1 cellular context compared by ENCODE assay signal in the genomic region with DNA sequence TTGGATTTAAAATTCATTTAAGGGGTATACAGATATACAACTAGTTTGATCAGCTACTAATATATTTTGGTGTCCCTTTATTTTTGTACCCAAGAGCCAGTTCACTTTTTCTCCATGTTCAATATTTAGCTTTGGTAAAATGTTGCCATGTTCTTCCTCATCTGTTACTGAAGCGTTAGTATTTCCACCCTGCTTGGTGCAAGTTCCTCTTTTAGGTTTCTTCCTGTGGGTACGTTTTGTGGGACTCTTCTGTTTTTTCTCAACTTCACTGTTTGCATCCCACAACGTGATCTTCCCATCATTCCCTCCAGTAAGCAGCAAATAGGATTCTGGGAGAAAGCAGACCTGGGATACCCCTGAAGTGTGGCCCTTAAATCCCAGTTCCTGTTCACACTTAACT.
TF ChIP-seq lines count a peak whose summit lies in the region.

No MANE protein-coding gene starts in this region.

TF ChIP-seq in GM12878, 131 proteins besides CTCF, POLR2A, EP300 and RAD21:
- TF ChIP-seq ZSCAN29 (IDR thresholded peaks at IDR 0.05) (no peak), IKZF1 (conservative IDR thresholded peaks at IDR 0.05) (no peak), ETV6 (conservative IDR thresholded peaks at IDR 0.05 in 1 of 2, IDR thresholded peaks at IDR 0.05 in 1 of 2; ENCODE audit: borderline replicate concordance in 1 of 2, low read depth in 1 of 2) (no peak), CEBPB (IDR thresholded peaks at IDR 0.05; ENCODE audit: borderline replicate concordance in 1 of 2, low read depth in 2 of 2, low read length in 2 of 2) (no peak), SPI1 (IDR thresholded peaks at IDR 0.05; ENCODE audit: borderline replicate concordance, insufficient read depth, low read depth, low read length) (peak; percentile 64), ZZZ3 (IDR thresholded peaks at IDR 0.05; ENCODE audit: control insufficient read depth, insufficient read length, low read depth) (no peak), ESRRA (IDR thresholded peaks at IDR 0.05; ENCODE audit: low read length) (no peak), IKZF2 (IDR thresholded peaks at IDR 0.05) (peak in 1 of 2 experiments; percentile 41; a peak in 1 of 4 replicates), TBL1XR1 (IDR thresholded peaks at IDR 0.05; ENCODE audit: low read depth, low read length) (no peak), BCL11A (IDR thresholded peaks at IDR 0.05; ENCODE audit: low read depth, low read length) (no peak), JUND (IDR thresholded peaks at IDR 0.05; ENCODE audit: low read depth, low read length) (no peak), WRNIP1 (IDR thresholded peaks at IDR 0.05; ENCODE audit: borderline replicate concordance, low read depth, low read length) (no peak), RB1 (IDR thresholded peaks at IDR 0.05; ENCODE audit: borderline replicate concordance) (no peak)
- TF ChIP-seq, protein P1, sequence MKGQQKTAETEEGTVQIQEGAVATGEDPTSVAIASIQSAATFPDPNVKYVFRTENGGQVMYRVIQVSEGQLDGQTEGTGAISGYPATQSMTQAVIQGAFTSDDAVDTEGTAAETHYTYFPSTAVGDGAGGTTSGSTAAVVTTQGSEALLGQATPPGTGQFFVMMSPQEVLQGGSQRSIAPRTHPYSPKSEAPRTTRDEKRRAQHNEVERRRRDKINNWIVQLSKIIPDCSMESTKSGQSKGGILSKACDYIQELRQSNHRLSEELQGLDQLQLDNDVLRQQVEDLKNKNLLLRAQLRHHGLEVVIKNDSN (IDR thresholded peaks at IDR 0.05; ENCODE audit: borderline replicate concordance, extremely low read length, insufficient read depth, low read depth, low read length): no peak
TF ChIP-seq in GM12878: peak in this region for 2.
